In the genomic region with DNA sequence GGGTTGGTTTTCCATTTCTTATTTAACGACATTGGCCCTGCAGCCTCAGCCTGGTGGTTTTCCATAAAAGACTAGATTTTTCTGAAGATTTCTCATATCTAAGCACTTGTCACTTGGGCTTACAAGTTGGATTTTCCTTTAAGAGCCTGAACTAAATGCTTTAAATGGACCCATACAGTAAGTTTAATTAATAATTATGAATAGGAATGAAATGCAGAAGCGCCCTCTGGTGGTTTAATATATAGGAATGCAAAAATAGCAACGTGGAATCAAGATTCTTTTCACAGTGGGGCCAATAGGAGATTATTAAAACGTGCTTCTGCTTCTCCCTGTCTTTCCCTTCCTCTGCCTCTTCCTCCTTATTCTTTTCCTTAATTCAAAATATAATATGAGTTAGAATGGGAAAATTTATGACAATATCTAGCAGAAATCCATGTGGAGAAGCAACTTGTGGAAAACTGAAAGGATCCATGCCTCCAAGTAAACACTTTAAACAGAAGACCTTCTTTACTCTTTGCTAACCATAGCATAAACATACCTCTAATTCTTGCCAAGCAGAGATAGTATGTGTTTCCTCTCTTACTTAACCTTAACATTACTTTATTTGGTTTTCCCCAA, we compare ENCODE assay signal across 8 cellular contexts.
A peak's percentile ranks its signal among the peaks of the same experiment; 100 is the strongest.
DNase-seq lines count a peak whose midpoint lies in the region; FAIRE-seq and TF ChIP-seq lines count a peak whose summit lies in the region.

No MANE protein-coding gene starts in this region.

- no peaks in the 10 kb centered on the region for H3K36me3 ChIP-seq in bronchial epithelial cell (ENCODE audit: control insufficient read depth, insufficient read depth, low read length)

- H3K4me3 ChIP-seq in bronchial epithelial cell (ENCODE audit: low read depth, low read length) = no peak overlapping the region

- H3K27me3 ChIP-seq in bronchial epithelial cell (ENCODE audit: control insufficient read depth, insufficient read depth, low read length) = no peaks in the 10 kb centered on the region

- peak; percentile 46 for TF ChIP-seq CTCF in bronchial epithelial cell (IDR thresholded peaks at IDR 0.05; ENCODE audit: insufficient read depth, low read length, severe bottlenecking)

- FAIRE-seq in bronchial epithelial cell (lab: Jason Lieb, UNC) = no peak

- DNase-seq in NCI-H146 (lab: John Stamatoyannopoulos, UW) (peak; percentile 40), NCI-H146 treated with DMSO at 0.1 percent for 48 hours (lab: John Stamatoyannopoulos, UW; ENCODE audit: unreplicated experiment) (no peak), NCI-H2081 treated with DMSO at 0.1 percent for 48 hours (lab: John Stamatoyannopoulos, UW) (peak; percentile 23), bronchial epithelial cell (ENCODE audit: low read depth) (peak; percentile 13), midbrain (lab: John Stamatoyannopoulos, UW) (peak; percentile 60), UCSD-AML1 (lab: John Stamatoyannopoulos, UW; ENCODE audit: unreplicated experiment) (no peak)
- no peak for DNase-seq in activated CD4-positive, alpha-beta T cell treated with anti-CD3 and anti-CD28 coated beads, Interleukin-2, amount 50 U/mL, for 1 hour
- no peak for DNase-seq in stimulated activated CD4-positive, alpha-beta T cell treated with anti-CD3 and anti-CD28 coated beads, Interleukin-1b, Interleukin-23, amount 100 ng/mL, for 48 hours

Comparison
In these comparisons a context has a peak if more than half of its experiments do, and no peak if none do; other contexts are left out.
1. DNase-seq: peak in NCI-H146 (single experiment), NCI-H2081 treated with DMSO at 0.1 percent for 48 hours (single experiment), bronchial epithelial cell (single experiment) and midbrain (single experiment); none in NCI-H146 treated with DMSO at 0.1 percent for 48 hours (single experiment), activated CD4-positive, alpha-beta T cell treated with anti-CD3 and anti-CD28 coated beads, Interleukin-2, amount 50 U/mL, for 1 hour (single experiment), UCSD-AML1 (single experiment) and stimulated activated CD4-positive, alpha-beta T cell treated with anti-CD3 and anti-CD28 coated beads, Interleukin-1b, Interleukin-23, amount 100 ng/mL, for 48 hours (single experiment).